In genomic region chr17:57432507-57433277, GRCh38 we compare ENCODE assay signal across 1 cellular context.
A peak's percentile ranks its signal among the peaks of the same experiment; 100 is the strongest.
TF ChIP-seq lines count a peak whose summit lies in the region.

No MANE protein-coding gene starts in this region.

TF ChIP-seq in K562, 482 proteins besides CTCF, POLR2A, EP300 and RAD21 (continued from another document):
- TF ChIP-seq CHD7 (IDR thresholded peaks at IDR 0.05; ENCODE audit: low read depth, low read length) = no peak
- no peak for TF ChIP-seq TAF9B (IDR thresholded peaks at IDR 0.05; ENCODE audit: partially characterized antibody)
- TF ChIP-seq NR2C1 (IDR thresholded peaks at IDR 0.05) = no peak
- no peak for TF ChIP-seq NR2C1 (tag; IDR thresholded peaks at IDR 0.05)
- no peak for TF ChIP-seq ZNF696 (CRISPR knock-in tag; conservative IDR thresholded peaks at IDR 0.05)
- TF ChIP-seq L3MBTL2 (IDR thresholded peaks at IDR 0.05) = no peak
- TF ChIP-seq KDM4B (IDR thresholded peaks at IDR 0.05; ENCODE audit: borderline replicate concordance in 2 of 2, low read depth in 1 of 2) = no peak
- no peak for TF ChIP-seq NELFE (IDR thresholded peaks at IDR 0.05; ENCODE audit: insufficient read depth, insufficient read length)
- TF ChIP-seq TFAM (CRISPR knock-in tag; conservative IDR thresholded peaks at IDR 0.05) = no peak
- no peak for TF ChIP-seq GATAD2A (IDR thresholded peaks at IDR 0.05)
- TF ChIP-seq ZNF436 (CRISPR knock-in tag; IDR thresholded peaks at IDR 0.05) = no peak
- no peak for TF ChIP-seq KLF10 (CRISPR knock-in tag; IDR thresholded peaks at IDR 0.05)
- no peak for TF ChIP-seq TARDBP (IDR thresholded peaks at IDR 0.05)
- TF ChIP-seq CXXC5 (CRISPR knock-in tag; IDR thresholded peaks at IDR 0.05) = no peak
- TF ChIP-seq DPF2 (IDR thresholded peaks at IDR 0.05) = 0 out of 2 replicates have a peak, but pooled peaks have one; percentile 33
- TF ChIP-seq SMARCE1 (IDR thresholded peaks at IDR 0.05) = 0 out of 2 replicates have a peak, but pooled peaks have one; percentile 22
- TF ChIP-seq PRPF4 (IDR thresholded peaks at IDR 0.05; ENCODE audit: insufficient read depth, low read depth, low read length, poor library complexity, severe bottlenecking) = no peak
- no peak for TF ChIP-seq KDM2B (CRISPR knock-in tag; IDR thresholded peaks at IDR 0.05)
- TF ChIP-seq ZNF830 (CRISPR knock-in tag; IDR thresholded peaks at IDR 0.05) = no peak
